In the genomic region with DNA sequence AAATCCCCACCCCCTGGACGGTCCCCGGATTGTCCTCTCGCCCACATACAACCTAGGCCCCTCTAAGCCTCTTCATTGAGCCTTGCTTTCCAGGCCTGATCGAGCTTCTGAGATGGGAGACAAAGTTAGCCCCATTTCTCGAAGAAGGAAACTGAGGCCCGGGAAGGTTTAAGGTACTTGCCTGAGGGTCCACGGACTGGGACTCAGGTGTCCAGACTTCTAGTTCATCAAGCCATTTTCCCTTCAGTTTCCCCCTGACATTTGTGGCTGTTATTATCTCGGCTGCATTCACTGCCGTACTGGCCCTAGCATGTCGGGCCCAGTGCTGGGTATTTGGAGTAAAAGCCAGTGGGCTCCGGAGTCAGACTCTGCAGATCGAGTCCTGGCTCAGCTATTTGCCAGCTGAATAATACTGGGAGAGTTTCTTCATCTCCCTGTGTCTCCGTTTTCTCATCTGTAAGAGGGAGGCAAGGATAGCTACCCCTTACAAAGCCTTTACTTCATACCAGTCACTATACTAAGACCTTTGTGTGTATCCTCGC, we compare ENCODE assay signal across 8 cellular contexts. TPM values are rescaled to one million over a fixed set of nuclear protein-coding genes. Genes with fewer than 3 reads are reported as not detected.
DNase-seq lines count a peak whose midpoint lies in the region; ATAC-seq and TF ChIP-seq lines count a peak whose summit lies in the region.

No MANE protein-coding gene starts in this region.

- H3K4me1 ChIP-seq in colonic mucosa (peaks cover 8% of the 10 kb centered on the region), muscle layer of colon (ENCODE audit: insufficient read depth, low read length) (peaks cover 40% of the 10 kb centered on the region)

- ATAC-seq in HG03139 (IDR thresholded peaks at IDR 0.05; ENCODE audit: unreplicated experiment), result no peak

- intact Hi-C loops in colonic mucosa (cut with DNase I), result no loop called here

- H3K27ac ChIP-seq in colonic mucosa (peak overlapping the region; percentile 88), muscle layer of colon (ENCODE audit: low read depth, low read length) (peak overlapping the region; percentile 87)

- H3K36me3 ChIP-seq in MG63 (peaks cover 65% of the 10 kb centered on the region), colonic mucosa (no peaks in the 10 kb centered on the region), muscle layer of colon (ENCODE audit: insufficient read depth, low read length) (peaks cover 9% of the 10 kb centered on the region)

- H3K9ac ChIP-seq in colonic mucosa (ENCODE audit: low read depth in 2 of 2, low read length in 2 of 2) (peak overlapping the region; percentile 89 to 96), muscle layer of colon (ENCODE audit: low read length) (peak overlapping the region; percentile 94)

- H3K9me3 ChIP-seq in MG63 (peaks cover 8% of the 10 kb centered on the region), colonic mucosa (no peaks in the 10 kb centered on the region), muscle layer of colon (ENCODE audit: low read length) (no peaks in the 10 kb centered on the region)

- H3K27me3 ChIP-seq in MG63 (no peaks in the 10 kb centered on the region), colonic mucosa (no peaks in the 10 kb centered on the region), muscle layer of colon (ENCODE audit: control insufficient read depth in 1 of 2, insufficient read depth in 2 of 2, low read length in 2 of 2) (no peaks in the 10 kb centered on the region)

- TF ChIP-seq CTCF in colonic mucosa (IDR thresholded peaks at IDR 0.05), result no peak

- peak; percentile 49 for DNase-seq in DMS 273 (lab: John Stamatoyannopoulos, UW; ENCODE audit: unreplicated experiment)
- no peak for DNase-seq in DMS 273 treated with DMSO at 0.1 percent for 48 hours (lab: John Stamatoyannopoulos, UW)
- no peak for DNase-seq in MG63
- peak; percentile 35 for DNase-seq in colonic mucosa
- no peak for DNase-seq in NCI-H2196 (lab: John Stamatoyannopoulos, UW; ENCODE audit: unreplicated experiment)
- no peak for DNase-seq in midbrain (lab: John Stamatoyannopoulos, UW)

- H3K4me3 ChIP-seq in MG63 (peak overlapping the region; percentile 98), colonic mucosa (peak overlapping the region; percentile 99), muscle layer of colon (ENCODE audit: low read depth in 1 of 2, low read length in 2 of 2) (peak overlapping the region; percentile 72 to 90)

RNA-seq across cellular contexts. Expression of a gene that starts 0.6 kb away (rescaled TPM):
- 4.3 and 9.3 TPM in 2 replicates for total RNA-seq in MG63 (2014; rRNA removed; shearing (Covaris generic); ENCODE audit: low replicate concordance)
- 10 to 100 TPM; 22.7 to 42.5 TPM for total RNA-seq in colonic mucosa

RNA-seq across cellular contexts. Expression of a gene that starts 0.9 kb away (rescaled TPM):
- total RNA-seq in MG63 (2014; rRNA removed; shearing (Covaris generic); ENCODE audit: low replicate concordance), result 25.0 and 27.0 TPM in 2 replicates
- total RNA-seq in colonic mucosa, result 10 to 100 TPM; 10.2 to 23.0 TPM

Comparison
In these comparisons a context has a peak if more than half of its experiments do, and no peak if none do; other contexts are left out.
1. DNase-seq: peak in DMS 273 (single experiment) and colonic mucosa (single experiment); none in DMS 273 treated with DMSO at 0.1 percent for 48 hours (single experiment), MG63 (single experiment), NCI-H2196 (single experiment) and midbrain (single experiment).
2. Peak in every context shown above with its lines, with median percentiles within 50 percentile points of each other: H3K4me3 ChIP-seq.